ENCODE assay signal across 8 cellular contexts in the genomic region with DNA sequence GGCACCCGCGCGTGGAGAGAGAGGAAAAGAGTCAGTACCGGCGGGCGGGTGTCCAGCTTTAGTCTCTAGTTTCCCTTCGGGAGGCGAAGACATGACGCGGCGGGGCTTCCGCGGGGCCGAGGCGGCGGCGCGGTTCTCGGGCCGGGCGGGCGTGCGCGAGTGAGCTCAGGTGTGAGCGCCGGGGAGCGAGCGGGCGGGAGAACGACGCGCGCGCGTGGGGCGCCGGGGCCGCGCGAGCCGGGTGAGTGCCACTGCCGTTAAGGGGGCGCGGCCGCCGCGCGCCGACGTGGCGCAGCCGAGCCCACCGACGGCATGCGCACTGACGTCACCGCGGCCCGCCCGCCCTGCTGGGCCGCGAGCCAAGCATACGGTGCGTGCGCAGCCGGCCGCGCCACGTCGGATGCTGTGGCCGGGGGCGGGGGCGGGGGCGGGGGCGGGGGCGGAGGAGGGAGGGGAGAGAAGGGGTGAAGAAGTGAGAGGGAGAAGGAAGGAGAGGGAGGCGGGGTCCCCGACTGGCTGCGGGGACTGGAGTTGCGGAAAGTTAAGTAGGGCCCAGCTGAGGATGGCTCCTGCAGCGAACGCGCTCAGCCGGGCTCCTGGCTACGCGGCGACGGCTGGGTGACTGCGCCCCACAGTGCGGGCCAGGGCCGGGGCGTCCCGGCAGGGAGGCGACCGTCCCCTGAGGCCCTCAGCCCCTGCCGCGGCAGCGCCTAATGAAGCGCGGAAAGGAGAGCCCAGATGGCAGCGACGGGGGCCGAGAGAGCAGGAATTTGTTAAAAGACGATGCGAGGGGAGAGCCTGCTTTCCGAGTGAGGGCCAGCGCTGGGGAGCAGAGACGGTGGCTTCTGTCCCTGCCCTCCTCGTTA. TPM values are rescaled to one million over a fixed set of nuclear protein-coding genes. Genes with fewer than 3 reads are reported as not detected.
A peak's percentile ranks its signal among the peaks of the same experiment; 100 is the strongest.
DNase-seq lines count a peak whose midpoint lies in the region; ATAC-seq and TF ChIP-seq lines count a peak whose summit lies in the region.

Gene DAP, minus strand, starts transcription at position 259 of the 866 bp plus-strand sequence. Its CDS starts 166 bp downstream, at position 93.

- H3K4me3 ChIP-seq in HUES48 (ENCODE audit: low read depth, low read length) (peak within 1 kb of the TSS; percentile 88), OCI-LY3 (ENCODE audit: low read length) (peak within 1 kb of the TSS; percentile 99), mucosa of descending colon (peak within 1 kb of the TSS; percentile 81)

- peaks cover 17% of the 10 kb centered on the region; the same call in 1 of the 2 replicates for H4K20me1 ChIP-seq in OCI-LY3 (ENCODE audit: insufficient read depth, low read length)

- H3K79me2 ChIP-seq in OCI-LY3 (ENCODE audit: low read length) = peaks cover 42% of the 10 kb centered on the region

- peak within 1 kb of the TSS; percentile 70; the same call in 1 of the 2 replicates for H2AFZ ChIP-seq in OCI-LY3 (ENCODE audit: low read depth, low read length)

- H3K27ac ChIP-seq in HUES48 (ENCODE audit: low read depth, low read length) = peak within 1 kb of the TSS; percentile 80
- peak within 1 kb of the TSS; percentile 68 for H3K27ac ChIP-seq in OCI-LY3 (ENCODE audit: low read length)
- peak within 1 kb of the TSS; percentile 88 for H3K27ac ChIP-seq in epithelial cell of prostate

- intact Hi-C loops in mucosa of descending colon (cut with DNase I, micrococcal nuclease) = no loop called here

- peak; percentile 98 for DNase-seq in D341Med (ENCODE audit: low spot score)
- DNase-seq in activated T-cell treated with anti-CD3 and anti-CD28 coated beads for 4 hours = peak; percentile 84
- no peak for DNase-seq in epithelial cell of prostate (ENCODE audit: low read depth, low spot score)
- peak; percentile 89 to 93 (median 91) for DNase-seq in mucosa of descending colon
- peak; percentile 85 for DNase-seq in stimulated activated CD8-positive, alpha-beta memory T cell treated with anti-CD3 and anti-CD28 coated beads, Interleukin-4, amount 100 ng/mL, for 24 hours (ENCODE audit: low read depth)

- H3K27me3 ChIP-seq in HUES48 (ENCODE audit: control insufficient read depth, insufficient read depth, low read length) = peaks cover 8% of the 10 kb centered on the region
- no peaks in the 10 kb centered on the region for H3K27me3 ChIP-seq in OCI-LY3 (ENCODE audit: low read depth, low read length)

- H3K9me3 ChIP-seq in HUES48 (ENCODE audit: control insufficient read depth, insufficient read depth, low read length) (no peaks in the 10 kb centered on the region), OCI-LY3 (ENCODE audit: insufficient read depth, low read length) (no peaks in the 10 kb centered on the region), mucosa of descending colon (no peaks in the 10 kb centered on the region)

- peak within 1 kb of the TSS; percentile 95 for H3K4me2 ChIP-seq in OCI-LY3 (ENCODE audit: low read length)

- peak; percentile 76 for ATAC-seq in GM21423 (IDR thresholded peaks at IDR 0.05; ENCODE audit: unreplicated experiment)
- ATAC-seq in mucosa of descending colon = peak; percentile 91

- no peaks in the 10 kb centered on the region; the same call in 1 of the 2 replicates for H3K36me3 ChIP-seq in HUES48 (ENCODE audit: control insufficient read depth, insufficient read depth, low read length)
- H3K36me3 ChIP-seq in OCI-LY3 (replicated peaks; ENCODE audit: low read depth, low read length) = no peaks in the 10 kb centered on the region
- H3K36me3 ChIP-seq in mucosa of descending colon (ENCODE audit: low read depth) = no peaks in the 10 kb centered on the region

- no peak for TF ChIP-seq CTCF in OCI-LY3 (IDR thresholded peaks at IDR 0.05; ENCODE audit: low read depth, low read length)
- TF ChIP-seq CTCF in mucosa of descending colon (IDR thresholded peaks at IDR 0.05) = no peak

- H3K4me1 ChIP-seq in HUES48 (ENCODE audit: control insufficient read depth, insufficient read depth, low read length) = peaks cover 9% of the 10 kb centered on the region
- H3K4me1 ChIP-seq in OCI-LY3 (ENCODE audit: low read length) = peaks cover 26% of the 10 kb centered on the region
- H3K4me1 ChIP-seq in mucosa of descending colon (ENCODE audit: low read depth) = peaks cover 13% of the 10 kb centered on the region

- H3K9ac ChIP-seq in HUES48 (ENCODE audit: low read depth, low read length) = peak within 1 kb of the TSS; percentile 82
- H3K9ac ChIP-seq in OCI-LY3 (ENCODE audit: low read length) = peak within 1 kb of the TSS; percentile 84

RNA-seq across cellular contexts. Expression of gene DAP, which starts in this region (rescaled TPM):
- total RNA-seq in mucosa of descending colon = 100 to 1,000 TPM in 2 of 3 donors, 10 to 100 TPM in 1; 63.7 to 125 (median 109) TPM
